11 cellular contexts compared by ENCODE assay signal in the genomic region with DNA sequence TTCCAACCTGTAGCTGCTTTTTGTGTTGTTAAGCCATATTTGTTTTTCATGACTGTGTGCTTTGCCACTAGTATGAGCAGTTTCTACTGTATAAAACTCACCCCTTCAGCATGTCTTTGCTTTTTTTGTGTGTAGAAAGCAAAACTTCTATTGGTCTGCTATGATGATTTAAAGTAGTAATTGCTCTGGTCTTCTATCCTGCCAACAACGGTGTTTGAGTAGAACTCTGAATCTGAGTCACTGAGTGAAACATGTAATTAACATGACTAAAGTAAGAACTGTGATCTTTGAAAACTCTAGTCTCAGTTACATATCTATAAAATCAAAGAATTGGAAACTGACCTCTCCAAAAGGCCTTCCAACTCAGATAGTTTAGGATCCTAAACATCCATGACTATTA.
A peak's percentile ranks its signal among the peaks of the same experiment; 100 is the strongest.
DNase-seq lines count a peak whose midpoint lies in the region; ATAC-seq and TF ChIP-seq lines count a peak whose summit lies in the region.
"Had no signal": no experiment of that assay in that cellular context is flagged by ENCODE, and none has a peak within 500 bp of the region (broad histone marks: within the 10 kb centered on the region; RNA-seq: fewer than 3 reads in every experiment).

No MANE protein-coding gene starts in this region.

- H3K79me2 ChIP-seq in PC-9 (ENCODE audit: low read depth): no peaks in the 10 kb centered on the region

- peak; percentile 48 for ATAC-seq in GM18508 (IDR thresholded peaks at IDR 0.05; ENCODE audit: insufficient read depth, unreplicated experiment)
- peak; percentile 59 for ATAC-seq in GM21825 (IDR thresholded peaks at IDR 0.05; ENCODE audit: unreplicated experiment)
- no peak for ATAC-seq in GM21447 (IDR thresholded peaks at IDR 0.05; ENCODE audit: unreplicated experiment)
- ATAC-seq in gastroesophageal sphincter: no peak

- no peaks in the 10 kb centered on the region for H4K20me1 ChIP-seq in PC-9 (ENCODE audit: insufficient read depth)

- peaks cover 26% of the 10 kb centered on the region for H3K4me1 Mint-ChIP-seq in nephron

- WGBS in gastroesophageal sphincter (ENCODE audit: low coverage in 1 of 2), 2 donors: 54 to 69% methylated on average over 1 of the region's 1 CpG

- BruUV-seq in PC-9 (replicated peaks; lab: Mats Ljungman, UMichigan): TSS peak; percentile 78

- CTCF ChIA-PET in PC-9 (lab: Charles Lee): interaction anchor here (0.6 to 1.5 kb wide), 5 partner anchors 19 to 643 kb away, joined by 3 to 17 read pairs (median 4); no protein-coding TSS in a partner anchor

- H3K9me3 ChIP-seq in PC-9 (ENCODE audit: insufficient read depth, low read depth): peaks cover 49% of the 10 kb centered on the region
- no peaks in the 10 kb centered on the region for H3K9me3 ChIP-seq in gastroesophageal sphincter

- intact Hi-C loops in PC-9 (cut with micrococcal nuclease; ENCODE audit: unreplicated experiment): loop anchor here (2.0 kb wide), 2 partner anchors 49 to 139 kb away; no protein-coding TSS in a partner anchor

- H3K4me1 ChIP-seq in PC-9 (replicated peaks; ENCODE audit: insufficient read depth) (peaks cover 44% of the 10 kb centered on the region), gastroesophageal sphincter (peaks cover 0 to 10% (median 0%) of the 10 kb centered on the region in 3 donors)

- H3K9me2 ChIP-seq in PC-9 (ENCODE audit: insufficient read depth): no peaks in the 10 kb centered on the region

- TF ChIP-seq CTCF in PC-9 (conservative IDR thresholded peaks at IDR 0.05): no peak
- no peak for TF ChIP-seq CTCF in nephron (IDR thresholded peaks at IDR 0.05; ENCODE audit: unreplicated experiment in 3 of 3)
- no peak for TF ChIP-seq CTCF in gastroesophageal sphincter (IDR thresholded peaks at IDR 0.05)

- no peak for DNase-seq in PC-9
- DNase-seq in G401 (ENCODE audit: low spot score): no peak
- no peak for DNase-seq in NCI-H1694 (lab: John Stamatoyannopoulos, UW)
- DNase-seq: cortex of kidney; Karpas-422; stimulated activated CD4-positive, alpha-beta T cell treated with anti-CD3 and anti-CD28 coated beads, Interleukin-2, amount 100 ng/mL, for 48 hours had no signal

- no peaks in the 10 kb centered on the region for H3K27me3 Mint-ChIP-seq in nephron (ENCODE audit: low read depth)

- no peak for TF ChIP-seq EP300 in gastroesophageal sphincter (IDR thresholded peaks at IDR 0.05)

- H3K4me2 ChIP-seq in PC-9: peak overlapping the region; percentile 70

- H3K27me3 ChIP-seq in PC-9 (ENCODE audit: insufficient read depth, low read depth) (no peaks in the 10 kb centered on the region), gastroesophageal sphincter (no peaks in the 10 kb centered on the region)

- no peaks in the 10 kb centered on the region for H3K36me3 Mint-ChIP-seq in nephron (ENCODE audit: low read depth)

- peak overlapping the region; percentile 20; the same call in 1 of the 2 replicates for H2AFZ ChIP-seq in PC-9

- H3K9me3 Mint-ChIP-seq in nephron: no peaks in the 10 kb centered on the region

- H3K4me3 ChIP-seq in PC-9 (peak overlapping the region; percentile 27; the same call in 1 of the 2 replicates), gastroesophageal sphincter (no peak overlapping the region)

- no peak for TF ChIP-seq POLR2A in gastroesophageal sphincter (IDR thresholded peaks at IDR 0.05)

- peak overlapping the region in 2 of 3 experiments; percentile 39 to 65 for H3K27ac Mint-ChIP-seq in nephron

- peak overlapping the region; percentile 85 for H3K27ac ChIP-seq in PC-9
- H3K27ac ChIP-seq in gastroesophageal sphincter: no peak overlapping the region

- no peak overlapping the region for H3K4me3 Mint-ChIP-seq in nephron

- H3F3A ChIP-seq in PC-9 (ENCODE audit: insufficient read depth, low read depth): peaks cover 38% of the 10 kb centered on the region

- in situ Hi-C loops in G401 (cut with HindIII; ENCODE audit: low sequenced_read_pairs): no loop called here

- POLR2A ChIA-PET in PC-9 (lab: Charles Lee; ENCODE audit: unreplicated experiment): interaction anchor here (0.5 to 1.7 kb wide), 10 partner anchors 11 to 650 kb away, joined by 3 to 15 read pairs (median 6); no protein-coding TSS in a partner anchor

- H3K36me3 ChIP-seq in PC-9 (ENCODE audit: low read depth) (peaks cover 1% of the 10 kb centered on the region; the same call in 1 of the 2 replicates), gastroesophageal sphincter (no peaks in the 10 kb centered on the region)

Comparison
In these comparisons a context has a peak if more than half of its experiments do, and no peak if none do; other contexts are left out.
1. ATAC-seq: peak in GM18508 (single experiment) and GM21825 (single experiment); none in GM21447 (single experiment) and gastroesophageal sphincter (single experiment).